8 cellular contexts compared by ENCODE assay signal in the genomic region with DNA sequence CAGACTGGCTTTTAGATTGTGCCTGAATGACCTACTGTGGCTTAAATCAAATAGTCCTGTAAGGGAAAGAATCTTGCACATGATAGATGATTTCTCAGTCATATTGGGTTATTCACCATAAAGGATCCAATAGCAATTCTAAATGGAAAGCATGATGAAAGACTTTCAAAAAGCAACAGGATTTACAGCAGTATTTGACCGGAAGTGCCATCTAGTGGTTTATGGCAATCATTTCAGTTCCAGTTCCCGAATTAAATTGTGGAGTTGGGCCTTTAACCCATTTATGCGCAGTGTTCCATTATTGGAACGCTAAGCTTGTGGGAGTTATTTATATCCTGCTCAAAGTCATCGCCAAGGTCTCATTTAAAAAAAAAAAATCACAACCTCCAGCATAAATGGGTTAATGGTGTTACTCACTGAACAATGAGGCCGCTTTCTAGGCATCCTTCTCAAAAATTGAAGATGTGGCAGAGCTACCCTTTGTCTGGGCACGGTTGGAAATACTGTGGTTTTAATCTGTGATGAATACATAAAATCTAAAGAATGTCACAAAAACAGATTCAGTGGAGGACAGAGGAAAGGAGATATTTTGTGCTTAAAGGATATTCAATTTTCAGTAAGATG.
DNase-seq lines count a peak whose midpoint lies in the region; ATAC-seq and TF ChIP-seq lines count a peak whose summit lies in the region.

No MANE protein-coding gene starts in this region.

- no peak overlapping the region for H3K9ac ChIP-seq in mammary epithelial cell (ENCODE audit: insufficient read depth, low read length)

- intact Hi-C loops in mammary epithelial cell (cut with micrococcal nuclease) = loop anchor here (1.0 kb wide), 4 partner anchors 43 to 211 kb away; partner anchors contain the start of gene PPFIBP1

- H3K4me1 ChIP-seq in mammary epithelial cell (ENCODE audit: insufficient read depth, low read length) = peaks cover 6% of the 10 kb centered on the region

- CTCF ChIA-PET in mammary epithelial cell (lab: Charles Lee; ENCODE audit: low non-redundant PET) = no interaction called here

- no peak overlapping the region for H3K27ac ChIP-seq in mammary epithelial cell (ENCODE audit: insufficient read depth, low read depth, low read length)

- peaks cover 45% of the 10 kb centered on the region for H3K79me2 ChIP-seq in mammary epithelial cell (ENCODE audit: insufficient read depth, low read length)

- in situ Hi-C loops in mammary epithelial cell (cut with MboI; ENCODE audit: low sequenced_read_pairs in 2 of 2) = no loop called here

- no TSS peak for BruUV-seq in mammary epithelial cell (replicated peaks; lab: Mats Ljungman, UMichigan)

- dilution Hi-C loops in mammary epithelial cell (cut with HindIII; ENCODE audit: low sequenced_read_pairs) = no loop called here

- no peaks in the 10 kb centered on the region for H3K27me3 ChIP-seq in mammary epithelial cell (ENCODE audit: insufficient read depth, low read length)

- H3K4me3 ChIP-seq in mammary epithelial cell (replicated peaks in 1 of 3; ENCODE audit: insufficient read depth in 1 of 3, low read depth in 2 of 3, low read length in 3 of 3) = no peak overlapping the region

- DNase-seq in A172 (ENCODE audit: low spot score) (peak; percentile 61), NCI-H446 treated with DMSO at 0.1 percent for 48 hours (lab: John Stamatoyannopoulos, UW) (peak; percentile 37), mammary epithelial cell (peak; percentile 46), left kidney (ENCODE audit: low read depth, low spot score) (peak; percentile 63), NCI-H1048 (lab: John Stamatoyannopoulos, UW) (no peak)

- WGBS in mammary epithelial cell (ENCODE audit: low coverage, missing lambda C conversion rate) = 44% methylated on average over 7 of the region's 7 CpGs

- H3K36me3 ChIP-seq in mammary epithelial cell (ENCODE audit: insufficient read depth, low read length) = peaks cover 14% of the 10 kb centered on the region

- TF ChIP-seq CTCF in GM12873 (IDR thresholded peaks at IDR 0.05; ENCODE audit: insufficient read depth, low read depth, low read length, missing control alignments) (peak; percentile 59), mammary epithelial cell (conservative IDR thresholded peaks at IDR 0.05 in 1 of 2, IDR thresholded peaks at IDR 0.05 in 1 of 2; ENCODE audit: extremely low read depth in 1 of 2, insufficient read depth in 1 of 2, low read depth in 1 of 2, low read length in 2 of 2) (peak; percentile 54 to 69)

- no peaks in the 10 kb centered on the region for H4K20me1 ChIP-seq in mammary epithelial cell (ENCODE audit: insufficient read depth, low read length)

- no peak overlapping the region for H3K4me2 ChIP-seq in mammary epithelial cell (ENCODE audit: insufficient read depth, low read depth, low read length)

- no peaks in the 10 kb centered on the region for H3K9me3 ChIP-seq in mammary epithelial cell (replicated peaks; ENCODE audit: insufficient read depth, low read length)

- no peak overlapping the region for H2AFZ ChIP-seq in mammary epithelial cell (ENCODE audit: low read depth, low read length)

- ATAC-seq in GM21367 (IDR thresholded peaks at IDR 0.05; ENCODE audit: unreplicated experiment) (no peak), GM19324 (IDR thresholded peaks at IDR 0.05; ENCODE audit: low FRiP score, unreplicated experiment) (no peak)
